Comparison of ENCODE assay signal across 1 cellular context in the genomic region with DNA sequence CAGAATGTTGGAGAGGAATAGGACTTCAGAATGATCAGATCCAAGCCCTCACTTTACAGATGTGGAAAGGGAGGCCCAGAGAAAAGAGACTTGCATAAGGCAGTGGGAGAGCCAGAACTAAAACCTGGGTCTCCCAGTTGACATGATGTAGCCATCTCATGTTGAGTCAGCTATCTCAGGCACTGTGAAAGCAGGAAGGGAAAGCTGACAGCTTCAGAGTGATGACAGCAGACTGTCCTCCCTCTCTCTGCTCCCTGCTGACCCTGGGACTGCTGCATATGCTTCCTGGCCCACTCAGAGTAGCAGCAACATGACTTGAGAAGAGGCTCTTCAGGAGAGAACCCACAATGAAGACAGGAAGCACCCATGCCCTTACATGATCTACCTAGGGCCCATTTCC.
A peak's percentile ranks its signal among the peaks of the same experiment; 100 is the strongest.
TF ChIP-seq lines count a peak whose summit lies in the region.

No MANE protein-coding gene starts in this region.

TF ChIP-seq in K562, 482 proteins besides CTCF, POLR2A, EP300 and RAD21 (continued from another document and continues in another):
- TF ChIP-seq E2F8 (IDR thresholded peaks at IDR 0.05; ENCODE audit: low read depth, partially characterized antibody), result no peak
- TF ChIP-seq ATF3 (IDR thresholded peaks at IDR 0.05), result 0 out of 2 replicates have a peak, but pooled peaks have one; percentile 27
- TF ChIP-seq ATF3 (CRISPR knock-in tag; conservative IDR thresholded peaks at IDR 0.05), result no peak
- TF ChIP-seq ZNF143 (CRISPR knock-in tag; IDR thresholded peaks at IDR 0.05), result no peak
- TF ChIP-seq C11orf30 (IDR thresholded peaks at IDR 0.05; ENCODE audit: low read depth), result peak; percentile 67
- TF ChIP-seq MEIS2 (IDR thresholded peaks at IDR 0.05; ENCODE audit: partially characterized antibody), result peak; percentile 89
- 0 out of 2 replicates have a peak, but pooled peaks have one; percentile 11 for TF ChIP-seq ETV1 (tag; conservative IDR thresholded peaks at IDR 0.05; ENCODE audit: low read depth)
- TF ChIP-seq ZFPM2 (CRISPR knock-in tag; IDR thresholded peaks at IDR 0.05), result no peak
- TF ChIP-seq HOXB6 (CRISPR knock-in tag; IDR thresholded peaks at IDR 0.05; ENCODE audit: borderline replicate concordance), result no peak
- TF ChIP-seq LARP7 (IDR thresholded peaks at IDR 0.05), result no peak
- TF ChIP-seq GTF3C2 (IDR thresholded peaks at IDR 0.05; ENCODE audit: borderline replicate concordance, extremely low read depth, insufficient read length), result no peak
- TF ChIP-seq ZBTB49 (CRISPR knock-in tag; IDR thresholded peaks at IDR 0.05; ENCODE audit: borderline replicate concordance), result no peak
- TF ChIP-seq CTBP1 (IDR thresholded peaks at IDR 0.05; ENCODE audit: borderline replicate concordance), result 0 out of 2 replicates have a peak, but pooled peaks have one; percentile 28
- no peak for TF ChIP-seq ADNP (tag; IDR thresholded peaks at IDR 0.05)
- no peak for TF ChIP-seq ZNF134 (CRISPR knock-in tag; conservative IDR thresholded peaks at IDR 0.05)
- TF ChIP-seq, protein P1, sequence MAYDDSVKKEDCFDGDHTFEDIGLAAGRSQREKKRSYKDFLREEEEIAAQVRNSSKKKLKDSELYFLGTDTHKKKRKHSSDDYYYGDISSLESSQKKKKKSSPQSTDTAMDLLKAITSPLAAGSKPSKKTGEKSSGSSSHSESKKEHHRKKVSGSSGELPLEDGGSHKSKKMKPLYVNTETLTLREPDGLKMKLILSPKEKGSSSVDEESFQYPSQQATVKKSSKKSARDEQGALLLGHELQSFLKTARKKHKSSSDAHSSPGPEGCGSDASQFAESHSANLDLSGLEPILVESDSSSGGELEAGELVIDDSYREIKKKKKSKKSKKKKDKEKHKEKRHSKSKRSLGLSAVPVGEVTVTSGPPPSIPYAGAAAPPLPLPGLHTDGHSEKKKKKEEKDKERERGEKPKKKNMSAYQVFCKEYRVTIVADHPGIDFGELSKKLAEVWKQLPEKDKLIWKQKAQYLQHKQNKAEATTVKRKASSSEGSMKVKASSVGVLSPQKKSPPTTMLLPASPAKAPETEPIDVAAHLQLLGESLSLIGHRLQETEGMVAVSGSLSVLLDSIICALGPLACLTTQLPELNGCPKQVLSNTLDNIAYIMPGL (CRISPR knock-in tag; IDR thresholded peaks at IDR 0.05), result no peak
- no peak for TF ChIP-seq POLR2B (IDR thresholded peaks at IDR 0.05; ENCODE audit: low read depth, partially characterized antibody)
- TF ChIP-seq COPS2 (conservative IDR thresholded peaks at IDR 0.05), result no peak
- no peak for TF ChIP-seq TEAD2 (tag; IDR thresholded peaks at IDR 0.05)
- 0 out of 2 replicates have a peak, but pooled peaks have one; percentile 13 for TF ChIP-seq ARID1B (IDR thresholded peaks at IDR 0.05)
- no peak for TF ChIP-seq SNRNP70 (optimal IDR thresholded peaks at IDR 0.05; ENCODE audit: low read depth, low read length)
- TF ChIP-seq HMGN3 (IDR thresholded peaks at IDR 0.05; ENCODE audit: borderline replicate concordance, extremely low read depth, insufficient read length, low read depth, low read length), result no peak
- 0 out of 2 replicates have a peak, but pooled peaks have one; percentile 11 for TF ChIP-seq SMARCA4 (IDR thresholded peaks at IDR 0.05)
- TF ChIP-seq ZNF316 (IDR thresholded peaks at IDR 0.05), result peak; percentile 61; the same call in 1 of the 2 replicates
- no peak for TF ChIP-seq NR1H2 (CRISPR knock-in tag; IDR thresholded peaks at IDR 0.05)
- no peak for TF ChIP-seq SMARCE1 (IDR thresholded peaks at IDR 0.05)
- no peak for TF ChIP-seq MYNN (IDR thresholded peaks at IDR 0.05)
- TF ChIP-seq MYNN (CRISPR knock-in tag; IDR thresholded peaks at IDR 0.05), result no peak
- TF ChIP-seq, protein P2, sequence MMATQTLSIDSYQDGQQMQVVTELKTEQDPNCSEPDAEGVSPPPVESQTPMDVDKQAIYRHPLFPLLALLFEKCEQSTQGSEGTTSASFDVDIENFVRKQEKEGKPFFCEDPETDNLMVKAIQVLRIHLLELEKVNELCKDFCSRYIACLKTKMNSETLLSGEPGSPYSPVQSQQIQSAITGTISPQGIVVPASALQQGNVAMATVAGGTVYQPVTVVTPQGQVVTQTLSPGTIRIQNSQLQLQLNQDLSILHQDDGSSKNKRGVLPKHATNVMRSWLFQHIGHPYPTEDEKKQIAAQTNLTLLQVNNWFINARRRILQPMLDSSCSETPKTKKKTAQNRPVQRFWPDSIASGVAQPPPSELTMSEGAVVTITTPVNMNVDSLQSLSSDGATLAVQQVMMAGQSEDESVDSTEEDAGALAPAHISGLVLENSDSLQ (IDR thresholded peaks at IDR 0.05), result peak; percentile 75
- no peak for TF ChIP-seq CEBPB (tag; IDR thresholded peaks at IDR 0.05)
- TF ChIP-seq GTF2A2 (tag; IDR thresholded peaks at IDR 0.05), result no peak
- TF ChIP-seq ZNF407 (IDR thresholded peaks at IDR 0.05; ENCODE audit: low read depth), result no peak
- no peak for TF ChIP-seq ZNF644 (tag; IDR thresholded peaks at IDR 0.05; ENCODE audit: low read depth)
- no peak for TF ChIP-seq ZNF184 (CRISPR knock-in tag; IDR thresholded peaks at IDR 0.05)
- no peak for TF ChIP-seq PCBP2 (IDR thresholded peaks at IDR 0.05; ENCODE audit: low read depth, low read length, poor library complexity, severe bottlenecking)
- peak; percentile 52 for TF ChIP-seq MAFK (IDR thresholded peaks at IDR 0.05; ENCODE audit: low read length)
- TF ChIP-seq ZNF583 (CRISPR knock-in tag; IDR thresholded peaks at IDR 0.05), result no peak
- TF ChIP-seq EHMT2 (IDR thresholded peaks at IDR 0.05), result no peak
- no peak for TF ChIP-seq NCOA2 (IDR thresholded peaks at IDR 0.05; ENCODE audit: partially characterized antibody in 2 of 2)
- TF ChIP-seq STAG1 (CRISPR knock-in tag; IDR thresholded peaks at IDR 0.05; ENCODE audit: borderline replicate concordance), result no peak
- TF ChIP-seq NCOA4 (IDR thresholded peaks at IDR 0.05; ENCODE audit: partially characterized antibody), result no peak
